20 cellular contexts compared by ENCODE assay signal in genomic region chr2:230060672-230061293, GRCh38. TPM values are rescaled to one million over a fixed set of nuclear protein-coding genes. Genes with fewer than 3 reads are reported as not detected.
A peak's percentile ranks its signal among the peaks of the same experiment; 100 is the strongest.
DNase-seq lines count a peak whose midpoint lies in the region; ATAC-seq and TF ChIP-seq lines count a peak whose summit lies in the region.
"Had no signal": no experiment of that assay in that cellular context is flagged by ENCODE, and none has a peak within 500 bp of the region (broad histone marks: within the 10 kb centered on the region; RNA-seq: fewer than 3 reads in every experiment).

No MANE protein-coding gene starts in this region.

- H3K4me3 Mint-ChIP-seq in activated T-helper 2 cell treated with anti-CD3 and anti-CD28 coated beads, Interferon-gamma antibody, Interleukin-2, Interleukin-4, amounts not matched to agents 10 μg/mL and 5 μg/mL and 100 μg/mL, durations not matched to agents 14 hours and 24 hours and 36 hours (ENCODE audit: low read depth) = no peak overlapping the region
- H3K4me3 Mint-ChIP-seq in naive thymus-derived CD4-positive, alpha-beta T cell = peak overlapping the region in 7 of 10 donors; percentile 6 to 52 (median 23)
- no peak overlapping the region for H3K4me3 Mint-ChIP-seq in mesothelial cell of epicardium
- H3K4me3 Mint-ChIP-seq: B cell; CD8-positive, alpha-beta T cell; GM23338 had no signal

- no peak overlapping the region for H3K9ac ChIP-seq in SK-N-SH
- H3K9ac ChIP-seq in BLaER1 = no peak overlapping the region

- no peak for TF ChIP-seq CTCF in SK-N-SH (IDR thresholded peaks at IDR 0.05)
- TF ChIP-seq CTCF in foreskin fibroblast (IDR thresholded peaks at IDR 0.05; ENCODE audit: low read depth, low read length) = no peak
- no peak for TF ChIP-seq CTCF in mesothelial cell of epicardium (IDR thresholded peaks at IDR 0.05; ENCODE audit: unreplicated experiment)

- H3K9me3 ChIP-seq in SK-N-SH (no peaks in the 10 kb centered on the region), BLaER1 (no peaks in the 10 kb centered on the region)
- H3K9me3 ChIP-seq in naive thymus-derived CD4-positive, alpha-beta T cell (ENCODE audit: control insufficient read depth in 2 of 3, low read length in 3 of 3) = no peaks in the 10 kb centered on the region

- H3K9me3 Mint-ChIP-seq in activated T-helper 2 cell treated with anti-CD3 and anti-CD28 coated beads, Interferon-gamma antibody, Interleukin-2, Interleukin-4, amounts not matched to agents 10 μg/mL and 5 μg/mL and 100 μg/mL, durations not matched to agents 14 hours and 24 hours and 36 hours = peaks cover 10% of the 10 kb centered on the region
- peaks cover 0 to 8% (median 2%) of the 10 kb centered on the region in 11 donors for H3K9me3 Mint-ChIP-seq in naive thymus-derived CD4-positive, alpha-beta T cell
- no peaks in the 10 kb centered on the region for H3K9me3 Mint-ChIP-seq in mesothelial cell of epicardium
- H3K9me3 Mint-ChIP-seq: CD8-positive, alpha-beta T cell had no signal

- peaks cover 11% of the 10 kb centered on the region for H3K4me1 Mint-ChIP-seq in activated T-helper 2 cell treated with anti-CD3 and anti-CD28 coated beads, Interferon-gamma antibody, Interleukin-2, Interleukin-4, amounts not matched to agents 10 μg/mL and 5 μg/mL and 100 μg/mL, durations not matched to agents 14 hours and 24 hours and 36 hours (ENCODE audit: low read depth)
- peaks cover 2 to 17% (median 14%) of the 10 kb centered on the region in 7 donors for H3K4me1 Mint-ChIP-seq in naive thymus-derived CD4-positive, alpha-beta T cell
- no peaks in the 10 kb centered on the region for H3K4me1 Mint-ChIP-seq in mesothelial cell of epicardium
- H3K4me1 Mint-ChIP-seq: B cell, GM23338 had no signal

- POLR2A ChIA-PET in SK-N-SH (lab: Yijun Ruan, JAX) = no interaction called here
- POLR2A ChIA-PET in naive thymus-derived CD4-positive, alpha-beta T cell (lab: Charles Lee) = no interaction called here

- no peak overlapping the region for H3K4me2 ChIP-seq in SK-N-SH
- 0 out of 2 replicates have a peak overlapping the region, but pooled peaks have one; percentile 3 for H3K4me2 ChIP-seq in BLaER1
- H3K4me2 ChIP-seq: GM23338 had no signal

- H3K4me1 ChIP-seq in SK-N-SH (ENCODE audit: control insufficient read depth in 1 of 2, insufficient read depth in 2 of 2, low read depth in 1 of 2, low read length in 1 of 2) = no peaks in the 10 kb centered on the region; a peak in 1 of 4 replicates
- H3K4me1 ChIP-seq in BLaER1 = peaks cover 5% of the 10 kb centered on the region
- H3K4me1 ChIP-seq in naive thymus-derived CD4-positive, alpha-beta T cell (ENCODE audit: control insufficient read depth in 2 of 2, insufficient read depth in 2 of 2, low read length in 2 of 2) = peaks cover 0 to 6% of the 10 kb centered on the region in 2 donors

- no peaks in the 10 kb centered on the region for H4K20me1 ChIP-seq in SK-N-SH (ENCODE audit: insufficient read depth)
- no peaks in the 10 kb centered on the region for H4K20me1 ChIP-seq in BLaER1

- TF ChIP-seq EP300 in SK-N-SH (IDR thresholded peaks at IDR 0.05; ENCODE audit: borderline replicate concordance in 1 of 2, low read depth in 1 of 2, low read length in 1 of 2) = no peak

- CTCF ChIA-PET in SK-N-SH (lab: Yijun Ruan, JAX) = interaction anchor here (0.7 to 2.5 kb wide), 4 partner anchors 7 to 99 kb away, joined by 3 to 9 read pairs (median 4); partner anchors contain the start of gene SLC16A14
- CTCF ChIA-PET in naive thymus-derived CD4-positive, alpha-beta T cell (lab: Charles Lee) = interaction anchor here (0.6 kb wide), 1 partner anchor 46 kb away, joined by 4 read pairs; no protein-coding TSS in a partner anchor

- intact Hi-C loops in activated T-helper 2 cell treated with anti-CD3 and anti-CD28 coated beads, Interferon-gamma antibody, Interleukin-2, Interleukin-4, amounts not matched to agents 10 μg/mL and 5 μg/mL and 100 μg/mL, durations not matched to agents 14 hours and 24 hours and 36 hours (cut with micrococcal nuclease) = loop anchor here (10.0 kb wide), 1 partner anchor 136 kb away; the partner anchor contains the start of genes FBXO36 and TRIP12
- intact Hi-C loops in naive thymus-derived CD4-positive, alpha-beta T cell (cut with micrococcal nuclease) = no loop called here

- peak overlapping the region; percentile 83 for H3K27ac Mint-ChIP-seq in activated T-helper 2 cell treated with anti-CD3 and anti-CD28 coated beads, Interferon-gamma antibody, Interleukin-2, Interleukin-4, amounts not matched to agents 10 μg/mL and 5 μg/mL and 100 μg/mL, durations not matched to agents 14 hours and 24 hours and 36 hours
- peak overlapping the region in 3 of 9 donors; percentile 0 to 43 (median 4) for H3K27ac Mint-ChIP-seq in naive thymus-derived CD4-positive, alpha-beta T cell
- no peak overlapping the region for H3K27ac Mint-ChIP-seq in mesothelial cell of epicardium
- H3K27ac Mint-ChIP-seq: B cell; CD8-positive, alpha-beta T cell; GM23338 had no signal

- WGBS in SK-N-SH (ENCODE audit: low lambda C conversion rate) = 95% methylated on average over 3 of the region's 3 CpGs

- no peak for ATAC-seq in SK-N-SH treated with all-trans-retinoic acid at 6 μM for 48 hours
- ATAC-seq in naive thymus-derived CD4-positive, alpha-beta T cell = no peak
- ATAC-seq: CD8-positive, alpha-beta T cell; GM23338 had no signal

- H3K79me2 ChIP-seq in SK-N-SH (ENCODE audit: insufficient read depth) = no peaks in the 10 kb centered on the region

- no peaks in the 10 kb centered on the region for H3F3A ChIP-seq in SK-N-SH (replicated peaks; ENCODE audit: insufficient read depth)

- peaks cover 2% of the 10 kb centered on the region for H3K27me3 Mint-ChIP-seq in activated T-helper 2 cell treated with anti-CD3 and anti-CD28 coated beads, Interferon-gamma antibody, Interleukin-2, Interleukin-4, amounts not matched to agents 10 μg/mL and 5 μg/mL and 100 μg/mL, durations not matched to agents 14 hours and 24 hours and 36 hours (ENCODE audit: low read depth)
- peaks cover 0 to 9% (median 3%) of the 10 kb centered on the region in 5 donors for H3K27me3 Mint-ChIP-seq in naive thymus-derived CD4-positive, alpha-beta T cell
- peaks cover 6% of the 10 kb centered on the region for H3K27me3 Mint-ChIP-seq in mesothelial cell of epicardium (ENCODE audit: low read depth)
- H3K27me3 Mint-ChIP-seq: B cell had no signal

- H3K9me2 ChIP-seq in SK-N-SH = no peaks in the 10 kb centered on the region

- peaks cover 15% of the 10 kb centered on the region for H3K36me3 Mint-ChIP-seq in activated T-helper 2 cell treated with anti-CD3 and anti-CD28 coated beads, Interferon-gamma antibody, Interleukin-2, Interleukin-4, amounts not matched to agents 10 μg/mL and 5 μg/mL and 100 μg/mL, durations not matched to agents 14 hours and 24 hours and 36 hours (ENCODE audit: low read depth)
- peaks cover 0 to 13% (median 9%) of the 10 kb centered on the region in 5 donors for H3K36me3 Mint-ChIP-seq in naive thymus-derived CD4-positive, alpha-beta T cell
- peaks cover 2% of the 10 kb centered on the region for H3K36me3 Mint-ChIP-seq in mesothelial cell of epicardium
- H3K36me3 Mint-ChIP-seq: CD8-positive, alpha-beta T cell had no signal

- H3K4me3 ChIP-seq in SK-N-SH (ENCODE audit: low read depth in 2 of 2, low read length in 1 of 2) = no peak overlapping the region
- no peak overlapping the region for H3K4me3 ChIP-seq in BLaER1
- H3K4me3 ChIP-seq in naive thymus-derived CD4-positive, alpha-beta T cell (ENCODE audit: low read length) = no peak overlapping the region
- H3K4me3 ChIP-seq in foreskin fibroblast (ENCODE audit: low read depth in 1 of 2, low read length in 2 of 2) = no peak overlapping the region
- H3K4me3 ChIP-seq: GM23338 had no signal

- TF ChIP-seq RAD21 in SK-N-SH (IDR thresholded peaks at IDR 0.05; ENCODE audit: low read length) = no peak

- no peak overlapping the region for H2AFZ ChIP-seq in SK-N-SH (ENCODE audit: low read depth)
- H2AFZ ChIP-seq: GM23338 had no signal

- H3K27me3 ChIP-seq in SK-N-SH (ENCODE audit: insufficient read depth) = no peaks in the 10 kb centered on the region
- H3K27me3 ChIP-seq in BLaER1 = no peaks in the 10 kb centered on the region
- no peaks in the 10 kb centered on the region for H3K27me3 ChIP-seq in naive thymus-derived CD4-positive, alpha-beta T cell (ENCODE audit: control insufficient read depth in 2 of 2, insufficient read depth in 2 of 2, low read length in 2 of 2)

- DNase-seq in SK-N-SH (no peak), foreskin fibroblast (no peak), mesothelial cell of epicardium (ENCODE audit: low spot score in 2 of 2, unreplicated experiment in 2 of 2) (no peak), HUDEP-2 (lab: John Stamatoyannopoulos, UW; ENCODE audit: unreplicated experiment in 76 of 76) (no peak)
- DNase-seq in activated T-helper 2 cell treated with anti-CD3 and anti-CD28 coated beads, Interferon-gamma antibody, Interleukin-2, Interleukin-4, amounts not matched to agents 10 μg/mL and 5 μg/mL and 100 μg/mL, durations not matched to agents 14 hours and 24 hours and 36 hours (ENCODE audit: low spot score) = no peak
- DNase-seq in naive thymus-derived CD4-positive, alpha-beta T cell = no peak
- DNase-seq: CD8-positive, alpha-beta T cell; DMS79; KG1; NCI-H146; NCI-H2081; NCI-H510A; NCI-H774; RPMI8226; SIG-M5 had no signal

- no peak overlapping the region for H3K27ac ChIP-seq in SK-N-SH (ENCODE audit: low read depth in 2 of 2, low read length in 1 of 2)
- no peak overlapping the region for H3K27ac ChIP-seq in BLaER1
- no peak overlapping the region for H3K27ac ChIP-seq in naive thymus-derived CD4-positive, alpha-beta T cell (ENCODE audit: low read depth, low read length)
- H3K27ac ChIP-seq: 22Rv1 had no signal

- H3K36me3 ChIP-seq in SK-N-SH (replicated peaks in 1 of 2; ENCODE audit: control insufficient read depth in 1 of 2, insufficient read depth in 2 of 2, low read length in 1 of 2) (no peaks in the 10 kb centered on the region), BLaER1 (0 out of 2 replicates have a peak, but pooled peaks cover 13% of the 10 kb centered on the region)
- no peaks in the 10 kb centered on the region for H3K36me3 ChIP-seq in naive thymus-derived CD4-positive, alpha-beta T cell (ENCODE audit: control insufficient read depth in 2 of 3, insufficient read depth in 3 of 3, low read length in 3 of 3)

TF ChIP-seq in SK-N-SH, 30 proteins besides CTCF, POLR2A, EP300 and RAD21 (continues in another document):
- TF ChIP-seq FOXM1 (IDR thresholded peaks at IDR 0.05; ENCODE audit: low read depth) (no peak), GABPA (IDR thresholded peaks at IDR 0.05; ENCODE audit: low read depth) (no peak)

RNA-seq across cellular contexts. Expression of gene SLC16A14, which starts 7.9 kb away (rescaled TPM):
- polyA plus RNA-seq in SK-N-SH (2012; rRNA removed) = 0.73 and 0.90 TPM in 2 replicates
- polyA plus RNA-seq in SK-N-SH (2012; cell fraction: cytosol; rRNA removed) = 0.72 and 1.1 TPM in 2 replicates
- 0.61 and 0.71 TPM in 2 replicates for polyA plus RNA-seq in SK-N-SH (2012; cell fraction: nucleus; rRNA removed)
- total RNA-seq in activated T-helper 2 cell treated with anti-CD3 and anti-CD28 coated beads, Interferon-gamma antibody, Interleukin-2, Interleukin-4, amounts not matched to agents 10 μg/mL and 5 μg/mL and 100 μg/mL, durations not matched to agents 14 hours and 24 hours and 36 hours = 6.7 and 7.8 TPM in 2 replicates
- under 1 TPM; 0.22 to 0.58 (median 0.49) TPM for total RNA-seq in naive thymus-derived CD4-positive, alpha-beta T cell
- under 1 TPM; 0.14 to 0.28 TPM for polyA plus RNA-seq in naive thymus-derived CD4-positive, alpha-beta T cell
- 9.5 to 10.1 TPM (median 9.7 TPM) in 3 replicates for total RNA-seq in mesothelial cell of epicardium

Comparison
In these comparisons a context has a peak if more than half of its experiments do, and no peak if none do; other contexts are left out.
1. H3K4me3 Mint-ChIP-seq: peak in naive thymus-derived CD4-positive, alpha-beta T cell (7 of 10); none in activated T-helper 2 cell treated with anti-CD3 and anti-CD28 coated beads, Interferon-gamma antibody, Interleukin-2, Interleukin-4, amounts not matched to agents 10 μg/mL and 5 μg/mL and 100 μg/mL, durations not matched to agents 14 hours and 24 hours and 36 hours (single experiment) and mesothelial cell of epicardium (single experiment).